In genomic region chr9:131605770-131606590, GRCh38 we compare ENCODE assay signal across 1 cellular context.
TF ChIP-seq lines count a peak whose summit lies in the region.

No MANE protein-coding gene starts in this region.

TF ChIP-seq in HepG2, 621 proteins besides CTCF, POLR2A, EP300 and RAD21 (continued from another document and continues in another):
- TF ChIP-seq, protein P1, sequence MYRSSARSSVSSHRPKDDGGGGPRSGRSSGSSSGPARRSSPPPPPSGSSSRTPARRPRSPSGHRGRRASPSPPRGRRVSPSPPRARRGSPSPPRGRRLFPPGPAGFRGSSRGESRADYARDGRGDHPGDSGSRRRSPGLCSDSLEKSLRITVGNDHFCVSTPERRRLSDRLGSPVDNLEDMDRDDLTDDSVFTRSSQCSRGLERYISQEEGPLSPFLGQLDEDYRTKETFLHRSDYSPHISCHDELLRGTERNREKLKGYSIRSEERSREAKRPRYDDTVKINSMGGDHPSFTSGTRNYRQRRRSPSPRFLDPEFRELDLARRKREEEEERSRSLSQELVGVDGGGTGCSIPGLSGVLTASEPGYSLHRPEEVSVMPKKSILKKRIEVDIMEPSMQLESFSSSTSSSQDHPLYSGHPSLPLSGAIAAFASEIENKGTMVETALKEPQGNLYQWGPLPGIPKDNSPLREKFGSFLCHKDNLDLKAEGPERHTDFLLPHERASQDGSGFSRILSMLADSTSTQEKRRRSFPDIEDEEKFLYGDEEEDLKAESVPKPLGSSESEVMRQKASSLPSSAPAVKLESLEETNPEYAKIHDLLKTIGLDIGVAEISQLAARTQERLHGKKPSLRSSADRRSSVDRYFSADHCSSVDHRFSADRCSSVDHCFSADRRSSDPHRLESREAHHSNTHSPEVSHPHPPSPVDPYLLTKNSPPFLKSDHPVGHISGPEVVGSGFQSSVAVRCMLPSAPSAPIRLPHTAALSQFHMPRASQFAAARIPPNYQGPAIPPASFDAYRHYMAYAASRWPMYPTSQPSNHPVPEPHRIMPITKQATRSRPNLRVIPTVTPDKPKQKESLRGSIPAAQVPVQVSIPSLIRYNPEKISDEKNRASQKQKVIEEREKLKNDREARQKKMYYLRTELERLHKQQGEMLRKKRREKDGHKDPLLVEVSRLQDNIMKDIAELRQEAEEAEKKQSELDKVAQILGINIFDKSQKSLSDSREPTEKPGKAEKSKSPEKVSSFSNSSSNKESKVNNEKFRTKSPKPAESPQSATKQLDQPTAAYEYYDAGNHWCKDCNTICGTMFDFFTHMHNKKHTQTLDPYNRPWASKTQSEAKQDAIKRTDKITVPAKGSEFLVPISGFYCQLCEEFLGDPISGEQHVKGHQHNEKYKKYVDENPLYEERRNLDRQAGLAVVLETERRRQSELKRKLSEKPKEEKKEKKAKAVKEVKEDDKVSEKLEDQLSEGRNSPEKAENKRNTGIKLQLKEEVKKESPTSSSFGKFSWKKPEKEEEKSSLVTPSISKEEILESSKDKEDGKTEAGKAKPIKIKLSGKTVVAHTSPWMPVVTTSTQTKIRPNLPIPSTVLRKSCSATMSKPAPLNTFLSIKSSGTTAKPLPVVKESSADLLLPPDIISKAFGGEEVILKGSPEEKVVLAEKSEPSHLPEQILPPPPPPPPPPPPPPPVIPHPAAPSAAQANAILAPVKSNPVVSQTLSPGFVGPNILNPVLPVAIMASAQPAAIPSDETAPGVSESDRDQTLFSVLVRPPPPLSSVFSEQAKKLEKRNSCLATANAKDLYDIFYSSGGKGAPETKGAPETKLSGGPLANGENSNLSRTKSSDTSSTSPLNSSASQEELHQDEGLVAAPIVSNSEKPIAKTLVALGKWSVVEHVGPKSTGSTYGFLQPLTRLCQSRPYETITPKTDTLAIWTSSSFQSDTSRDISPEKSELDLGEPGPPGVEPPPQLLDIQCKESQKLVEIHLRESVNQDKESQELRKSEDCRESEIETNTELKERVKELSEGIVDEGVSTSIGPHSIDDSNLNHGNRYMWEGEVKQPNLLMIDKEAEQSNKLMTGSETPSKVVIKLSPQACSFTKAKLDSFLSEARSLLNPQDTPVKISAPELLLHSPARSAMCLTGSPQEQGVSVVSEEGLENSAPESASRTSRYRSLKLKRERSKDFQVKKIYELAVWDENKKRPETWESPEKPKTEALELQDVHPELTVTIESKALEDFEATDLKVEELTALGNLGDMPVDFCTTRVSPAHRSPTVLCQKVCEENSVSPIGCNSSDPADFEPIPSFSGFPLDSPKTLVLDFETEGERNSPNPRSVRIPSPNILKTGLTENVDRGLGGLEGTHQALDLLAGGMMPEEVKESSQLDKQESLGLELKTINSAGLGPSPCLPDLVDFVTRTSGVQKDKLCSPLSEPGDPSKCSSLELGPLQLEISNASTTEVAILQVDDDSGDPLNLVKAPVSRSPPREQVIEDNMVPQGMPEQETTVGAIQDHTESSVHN (CRISPR knock-in tag; IDR thresholded peaks at IDR 0.05): no peak
- TF ChIP-seq HMG20B (CRISPR knock-in tag; conservative IDR thresholded peaks at IDR 0.05): peak; percentile 75
- TF ChIP-seq ZNF792 (CRISPR knock-in tag; IDR thresholded peaks at IDR 0.05): peak; percentile 93
- TF ChIP-seq THRA (CRISPR knock-in tag; IDR thresholded peaks at IDR 0.05; ENCODE audit: borderline replicate concordance): peak; percentile 44
- TF ChIP-seq ZNF609 (CRISPR knock-in tag; IDR thresholded peaks at IDR 0.05; ENCODE audit: borderline replicate concordance): peak; percentile 81
- peak; percentile 83 for TF ChIP-seq NCOA2 (CRISPR knock-in tag; IDR thresholded peaks at IDR 0.05)
- no peak for TF ChIP-seq KLF15 (CRISPR knock-in tag; IDR thresholded peaks at IDR 0.05; ENCODE audit: borderline replicate concordance)
- TF ChIP-seq HOXA3 (CRISPR knock-in tag; IDR thresholded peaks at IDR 0.05): peak; percentile 99
- TF ChIP-seq ZNF260 (CRISPR knock-in tag; IDR thresholded peaks at IDR 0.05; ENCODE audit: borderline replicate concordance, low read depth): no peak
- no peak for TF ChIP-seq PHB2 (IDR thresholded peaks at IDR 0.05; ENCODE audit: partially characterized antibody)
- no peak; the same call in 1 of the 2 replicates for TF ChIP-seq ZSCAN21 (CRISPR knock-in tag; IDR thresholded peaks at IDR 0.05; ENCODE audit: borderline replicate concordance)
- no peak for TF ChIP-seq NFATC3 (CRISPR knock-in tag; IDR thresholded peaks at IDR 0.05)
- TF ChIP-seq ZNF678 (CRISPR knock-in tag; IDR thresholded peaks at IDR 0.05): no peak
- TF ChIP-seq ZNF703 (CRISPR knock-in tag; IDR thresholded peaks at IDR 0.05; ENCODE audit: borderline replicate concordance): no peak
- TF ChIP-seq, protein P2, sequence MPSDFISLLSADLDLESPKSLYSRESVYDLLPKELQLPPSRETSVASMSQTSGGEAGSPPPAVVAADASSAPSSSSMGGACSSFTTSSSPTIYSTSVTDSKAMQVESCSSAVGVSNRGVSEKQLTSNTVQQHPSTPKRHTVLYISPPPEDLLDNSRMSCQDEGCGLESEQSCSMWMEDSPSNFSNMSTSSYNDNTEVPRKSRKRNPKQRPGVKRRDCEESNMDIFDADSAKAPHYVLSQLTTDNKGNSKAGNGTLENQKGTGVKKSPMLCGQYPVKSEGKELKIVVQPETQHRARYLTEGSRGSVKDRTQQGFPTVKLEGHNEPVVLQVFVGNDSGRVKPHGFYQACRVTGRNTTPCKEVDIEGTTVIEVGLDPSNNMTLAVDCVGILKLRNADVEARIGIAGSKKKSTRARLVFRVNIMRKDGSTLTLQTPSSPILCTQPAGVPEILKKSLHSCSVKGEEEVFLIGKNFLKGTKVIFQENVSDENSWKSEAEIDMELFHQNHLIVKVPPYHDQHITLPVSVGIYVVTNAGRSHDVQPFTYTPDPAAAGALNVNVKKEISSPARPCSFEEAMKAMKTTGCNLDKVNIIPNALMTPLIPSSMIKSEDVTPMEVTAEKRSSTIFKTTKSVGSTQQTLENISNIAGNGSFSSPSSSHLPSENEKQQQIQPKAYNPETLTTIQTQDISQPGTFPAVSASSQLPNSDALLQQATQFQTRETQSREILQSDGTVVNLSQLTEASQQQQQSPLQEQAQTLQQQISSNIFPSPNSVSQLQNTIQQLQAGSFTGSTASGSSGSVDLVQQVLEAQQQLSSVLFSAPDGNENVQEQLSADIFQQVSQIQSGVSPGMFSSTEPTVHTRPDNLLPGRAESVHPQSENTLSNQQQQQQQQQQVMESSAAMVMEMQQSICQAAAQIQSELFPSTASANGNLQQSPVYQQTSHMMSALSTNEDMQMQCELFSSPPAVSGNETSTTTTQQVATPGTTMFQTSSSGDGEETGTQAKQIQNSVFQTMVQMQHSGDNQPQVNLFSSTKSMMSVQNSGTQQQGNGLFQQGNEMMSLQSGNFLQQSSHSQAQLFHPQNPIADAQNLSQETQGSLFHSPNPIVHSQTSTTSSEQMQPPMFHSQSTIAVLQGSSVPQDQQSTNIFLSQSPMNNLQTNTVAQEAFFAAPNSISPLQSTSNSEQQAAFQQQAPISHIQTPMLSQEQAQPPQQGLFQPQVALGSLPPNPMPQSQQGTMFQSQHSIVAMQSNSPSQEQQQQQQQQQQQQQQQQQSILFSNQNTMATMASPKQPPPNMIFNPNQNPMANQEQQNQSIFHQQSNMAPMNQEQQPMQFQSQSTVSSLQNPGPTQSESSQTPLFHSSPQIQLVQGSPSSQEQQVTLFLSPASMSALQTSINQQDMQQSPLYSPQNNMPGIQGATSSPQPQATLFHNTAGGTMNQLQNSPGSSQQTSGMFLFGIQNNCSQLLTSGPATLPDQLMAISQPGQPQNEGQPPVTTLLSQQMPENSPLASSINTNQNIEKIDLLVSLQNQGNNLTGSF (CRISPR knock-in tag; IDR thresholded peaks at IDR 0.05): no peak
- TF ChIP-seq FOXM1 (CRISPR knock-in tag; IDR thresholded peaks at IDR 0.05): no peak
- no peak for TF ChIP-seq ZNF333 (CRISPR knock-in tag; IDR thresholded peaks at IDR 0.05; ENCODE audit: borderline replicate concordance)
- TF ChIP-seq TRAFD1 (CRISPR knock-in tag; IDR thresholded peaks at IDR 0.05; ENCODE audit: borderline replicate concordance): no peak
- peak; percentile 96 for TF ChIP-seq PATZ1 (CRISPR knock-in tag; IDR thresholded peaks at IDR 0.05)
- TF ChIP-seq ZNF550 (CRISPR knock-in tag; IDR thresholded peaks at IDR 0.05; ENCODE audit: borderline replicate concordance): no peak
- TF ChIP-seq ZNF576 (CRISPR knock-in tag; IDR thresholded peaks at IDR 0.05): no peak
- TF ChIP-seq AHR (CRISPR knock-in tag; IDR thresholded peaks at IDR 0.05): peak; percentile 64; the same call in 1 of the 2 replicates
- TF ChIP-seq NFKB2 (CRISPR knock-in tag; IDR thresholded peaks at IDR 0.05; ENCODE audit: borderline replicate concordance): peak; percentile 87; the same call in 1 of the 2 replicates
- no peak for TF ChIP-seq ZNF589 (CRISPR knock-in tag; conservative IDR thresholded peaks at IDR 0.05)
- peak; percentile 41; the same call in 1 of the 2 replicates for TF ChIP-seq ZNF747 (CRISPR knock-in tag; IDR thresholded peaks at IDR 0.05; ENCODE audit: borderline replicate concordance)
- TF ChIP-seq ARID2 (CRISPR knock-in tag; IDR thresholded peaks at IDR 0.05; ENCODE audit: borderline replicate concordance): no peak
- TF ChIP-seq HNF4A (CRISPR knock-in tag; IDR thresholded peaks at IDR 0.05): peak; percentile 95
- no peak for TF ChIP-seq NBN (conservative IDR thresholded peaks at IDR 0.05)
- TF ChIP-seq, protein P3, sequence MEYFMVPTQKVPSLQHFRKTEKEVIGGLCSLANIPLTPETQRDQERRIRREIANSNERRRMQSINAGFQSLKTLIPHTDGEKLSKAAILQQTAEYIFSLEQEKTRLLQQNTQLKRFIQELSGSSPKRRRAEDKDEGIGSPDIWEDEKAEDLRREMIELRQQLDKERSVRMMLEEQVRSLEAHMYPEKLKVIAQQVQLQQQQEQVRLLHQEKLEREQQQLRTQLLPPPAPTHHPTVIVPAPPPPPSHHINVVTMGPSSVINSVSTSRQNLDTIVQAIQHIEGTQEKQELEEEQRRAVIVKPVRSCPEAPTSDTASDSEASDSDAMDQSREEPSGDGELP (IDR thresholded peaks at IDR 0.05; ENCODE audit: borderline replicate concordance, low read depth): peak; percentile 39; the same call in 1 of the 2 replicates
- TF ChIP-seq MED1 (CRISPR knock-in tag; IDR thresholded peaks at IDR 0.05): peak; percentile 96
- TF ChIP-seq MBD4 (IDR thresholded peaks at IDR 0.05; ENCODE audit: borderline replicate concordance, low read length): no peak
